Comparison of ENCODE assay signal across 1 cellular context in the genomic region with DNA sequence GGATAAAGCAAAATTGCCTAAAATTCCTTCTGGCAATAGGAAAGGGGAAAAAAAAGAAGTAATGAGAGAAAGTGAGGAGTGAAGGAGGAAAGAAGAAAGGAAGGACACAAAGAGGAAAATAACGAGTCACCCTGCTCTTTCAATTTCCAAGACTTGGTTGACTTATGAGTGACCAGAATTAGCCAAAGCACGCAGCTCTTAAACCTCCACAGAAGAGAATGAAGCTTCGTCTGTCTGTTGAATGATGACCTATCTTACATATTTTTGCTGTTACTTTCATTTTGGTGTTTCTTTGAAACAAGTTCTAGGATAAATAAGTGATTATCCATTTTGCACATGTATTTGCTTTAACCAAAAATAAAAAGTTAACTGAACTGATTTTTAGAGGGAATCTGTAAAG.
TF ChIP-seq lines count a peak whose summit lies in the region.

No MANE protein-coding gene starts in this region.

TF ChIP-seq in SK-N-SH, 30 proteins besides CTCF, POLR2A, EP300 and RAD21:
- TF ChIP-seq, protein P1, sequence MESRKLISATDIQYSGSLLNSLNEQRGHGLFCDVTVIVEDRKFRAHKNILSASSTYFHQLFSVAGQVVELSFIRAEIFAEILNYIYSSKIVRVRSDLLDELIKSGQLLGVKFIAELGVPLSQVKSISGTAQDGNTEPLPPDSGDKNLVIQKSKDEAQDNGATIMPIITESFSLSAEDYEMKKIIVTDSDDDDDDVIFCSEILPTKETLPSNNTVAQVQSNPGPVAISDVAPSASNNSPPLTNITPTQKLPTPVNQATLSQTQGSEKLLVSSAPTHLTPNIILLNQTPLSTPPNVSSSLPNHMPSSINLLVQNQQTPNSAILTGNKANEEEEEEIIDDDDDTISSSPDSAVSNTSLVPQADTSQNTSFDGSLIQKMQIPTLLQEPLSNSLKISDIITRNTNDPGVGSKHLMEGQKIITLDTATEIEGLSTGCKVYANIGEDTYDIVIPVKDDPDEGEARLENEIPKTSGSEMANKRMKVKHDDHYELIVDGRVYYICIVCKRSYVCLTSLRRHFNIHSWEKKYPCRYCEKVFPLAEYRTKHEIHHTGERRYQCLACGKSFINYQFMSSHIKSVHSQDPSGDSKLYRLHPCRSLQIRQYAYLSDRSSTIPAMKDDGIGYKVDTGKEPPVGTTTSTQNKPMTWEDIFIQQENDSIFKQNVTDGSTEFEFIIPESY (IDR thresholded peaks at IDR 0.05; ENCODE audit: borderline replicate concordance, low read depth), result no peak
- TF ChIP-seq RFX5 (IDR thresholded peaks at IDR 0.05; ENCODE audit: low read length) (no peak), RXRA (IDR thresholded peaks at IDR 0.05; ENCODE audit: borderline replicate concordance, low read depth) (no peak), TCF12 (IDR thresholded peaks at IDR 0.05) (no peak), IRF3 (IDR thresholded peaks at IDR 0.05; ENCODE audit: low read depth, low read length) (no peak), YY1 (IDR thresholded peaks at IDR 0.05; ENCODE audit: low read depth) (no peak)
- TF ChIP-seq, protein P2, sequence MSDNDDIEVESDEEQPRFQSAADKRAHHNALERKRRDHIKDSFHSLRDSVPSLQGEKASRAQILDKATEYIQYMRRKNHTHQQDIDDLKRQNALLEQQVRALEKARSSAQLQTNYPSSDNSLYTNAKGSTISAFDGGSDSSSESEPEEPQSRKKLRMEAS (IDR thresholded peaks at IDR 0.05; ENCODE audit: low read depth), result no peak
